Comparison of ENCODE assay signal across 9 cellular contexts in the genomic region with DNA sequence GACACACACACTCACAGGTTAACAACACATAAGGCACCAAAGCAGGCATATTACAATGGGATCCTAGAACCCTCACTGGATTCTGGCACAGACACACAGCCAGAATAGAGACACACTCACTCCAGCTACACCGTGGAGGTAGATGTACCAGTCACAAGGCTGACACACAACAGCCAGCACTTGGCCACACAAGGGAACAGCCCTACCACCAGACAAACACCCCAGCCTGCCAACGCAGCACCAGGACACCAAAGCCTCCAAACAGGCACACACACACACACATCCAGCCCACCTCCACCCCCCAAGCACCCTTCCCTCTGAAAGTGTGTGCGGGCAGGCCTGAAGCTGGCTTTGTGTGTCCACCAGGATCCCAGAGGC. TPM values are rescaled to one million over a fixed set of nuclear protein-coding genes. Genes with fewer than 3 reads are reported as not detected.
A peak's percentile ranks its signal among the peaks of the same experiment; 100 is the strongest.
DNase-seq lines count a peak whose midpoint lies in the region; ATAC-seq, FAIRE-seq and TF ChIP-seq lines count a peak whose summit lies in the region.
"Had no signal": no experiment of that assay in that cellular context is flagged by ENCODE, and none has a peak within 500 bp of the region (broad histone marks: within the 10 kb centered on the region; RNA-seq: fewer than 3 reads in every experiment).

No MANE protein-coding gene starts in this region.

- no peak for FAIRE-seq in pancreas (lab: Jason Lieb, UNC)

- peaks cover 9% of the 10 kb centered on the region for H3K36me3 ChIP-seq in BLaER1
- peaks cover 24% of the 10 kb centered on the region for H3K36me3 ChIP-seq in SK-N-MC (ENCODE audit: insufficient read depth, low read length)
- H3K36me3 ChIP-seq in esophagus muscularis mucosa: peaks cover 11 to 31% (median 23%) of the 10 kb centered on the region in 4 donors
- no peaks in the 10 kb centered on the region for H3K36me3 ChIP-seq in neutrophil
- H3K36me3 ChIP-seq in pancreas: peaks cover 0 to 4% (median 0%) of the 10 kb centered on the region in 3 donors

- DNase-seq in SK-N-MC (ENCODE audit: low read depth, low spot score) (no peak), esophagus muscularis mucosa (ENCODE audit: extremely low spot score) (no peak), RPMI8226 (no peak), pancreas (no peak)
- DNase-seq in stimulated activated CD4-positive, alpha-beta T cell treated with anti-CD3 and anti-CD28 coated beads, Interleukin-1b, Interleukin-23, amount 100 ng/mL, for 48 hours: no peak
- DNase-seq: NCI-H1092 had no signal

- H4K20me1 ChIP-seq in BLaER1: peaks cover 5% of the 10 kb centered on the region; the same call in 1 of the 2 replicates

- no peak for TF ChIP-seq CTCF in esophagus muscularis mucosa (IDR thresholded peaks at IDR 0.05)
- TF ChIP-seq CTCF in neutrophil (IDR thresholded peaks at IDR 0.05): no peak
- TF ChIP-seq CTCF in pancreas (IDR thresholded peaks at IDR 0.05): no peak

- intact Hi-C loops in esophagus muscularis mucosa (cut with DNase I) (loop anchor here (2.0 kb wide), 1 partner anchor 33 kb away; no protein-coding TSS in a partner anchor), pancreas (cut with DNase I) (loop anchor here (5.0 to 10.0 kb wide), 2 partner anchors 34 to 67 kb away; a partner anchor contains a TSS)

- H3K4me2 ChIP-seq in BLaER1: peak overlapping the region; percentile 93

- H3K4me3 ChIP-seq in BLaER1: no peak overlapping the region
- peak overlapping the region; percentile 98 for H3K4me3 ChIP-seq in SK-N-MC
- H3K4me3 ChIP-seq in esophagus muscularis mucosa: peak overlapping the region; percentile 71 to 84 (median 77)
- H3K4me3 ChIP-seq in neutrophil (ENCODE audit: low read depth in 1 of 2, low read length in 1 of 2): no peak overlapping the region
- H3K4me3 ChIP-seq in pancreas: no peak overlapping the region

- ATAC-seq in GM21381 (IDR thresholded peaks at IDR 0.05; ENCODE audit: unreplicated experiment) (no peak), pancreas (no peak)

- no peak for TF ChIP-seq POLR2A in esophagus muscularis mucosa (IDR thresholded peaks at IDR 0.05; ENCODE audit: low read depth)

- H3K27ac ChIP-seq in BLaER1 (peak overlapping the region; percentile 64), SK-N-MC (peak overlapping the region; percentile 59), esophagus muscularis mucosa (replicated peaks in 1 of 4) (peak overlapping the region; percentile 96 to 99 (median 98)), neutrophil (peak overlapping the region; percentile 28), pancreas (no peak overlapping the region)

- no peak for TF ChIP-seq EP300 in esophagus muscularis mucosa (IDR thresholded peaks at IDR 0.05)

- H3K4me1 ChIP-seq in BLaER1: peaks cover 77% of the 10 kb centered on the region
- peaks cover 75 to 96% (median 93%) of the 10 kb centered on the region in 4 donors for H3K4me1 ChIP-seq in esophagus muscularis mucosa
- peaks cover 27 to 61% of the 10 kb centered on the region in 2 experiments for H3K4me1 ChIP-seq in neutrophil (ENCODE audit: control insufficient read depth in 1 of 2, insufficient read depth in 1 of 2, low read depth in 1 of 2, low read length in 1 of 2)
- peaks cover 0 to 13% (median 5%) of the 10 kb centered on the region in 3 donors for H3K4me1 ChIP-seq in pancreas

- H3K27me3 ChIP-seq in BLaER1 (no peaks in the 10 kb centered on the region), esophagus muscularis mucosa (no peaks in the 10 kb centered on the region), neutrophil (peaks cover 52% of the 10 kb centered on the region), pancreas (no peaks in the 10 kb centered on the region)

- H3K9me3 ChIP-seq in BLaER1: no peaks in the 10 kb centered on the region
- H3K9me3 ChIP-seq in SK-N-MC (ENCODE audit: low read depth, low read length): no peaks in the 10 kb centered on the region
- no peaks in the 10 kb centered on the region for H3K9me3 ChIP-seq in esophagus muscularis mucosa
- H3K9me3 ChIP-seq in neutrophil: no peaks in the 10 kb centered on the region
- H3K9me3 ChIP-seq in pancreas: no peaks in the 10 kb centered on the region

- WGBS in esophagus muscularis mucosa: 47% methylated on average over 3 of the region's 3 CpGs
- WGBS in pancreas, 2 donors: 50 to 64% methylated on average over 3 of the region's 3 CpGs

- H3K9ac ChIP-seq in BLaER1 (peak overlapping the region; percentile 46; the same call in 1 of the 2 replicates), SK-N-MC (ENCODE audit: insufficient read length) (no peak overlapping the region)

RNA-seq across cellular contexts. Expression of a gene that starts 10.9 kb away (rescaled TPM):
- 1 to 10 TPM; 1.1 to 1.8 (median 1.4) TPM for total RNA-seq in esophagus muscularis mucosa
- 1 to 10 TPM; 1.1 to 1.7 (median 1.4) TPM for total RNA-seq in pancreas
- 1 to 10 TPM; 1.6 to 1.8 TPM for polyA plus RNA-seq in pancreas

RNA-seq across cellular contexts. Expression of a gene that starts 14.1 kb away (rescaled TPM):
- total RNA-seq in esophagus muscularis mucosa (10 to 100 TPM; 10.3 to 26.1 (median 22.9) TPM), pancreas (10 to 100 TPM in 2 of 6 donors, 1 to 10 TPM in 4; 4.4 to 18.7 (median 7.4) TPM)
- polyA plus RNA-seq in pancreas: 10 to 100 TPM; 10.3 to 11.7 TPM

RNA-seq across cellular contexts. Expression of a gene that starts 37.2 kb away (rescaled TPM):
- total RNA-seq in esophagus muscularis mucosa (10 to 100 TPM; 10.8 to 27.8 (median 15.0) TPM), pancreas (10 to 100 TPM; 10.1 to 28.4 (median 16.1) TPM)
- polyA plus RNA-seq in pancreas: 10 to 100 TPM; 78.5 to 83.2 TPM

RNA-seq across cellular contexts. Expression of a gene that starts 37.4 kb away (rescaled TPM):
- 10 to 100 TPM; 12.4 to 19.6 (median 15.3) TPM for total RNA-seq in esophagus muscularis mucosa
- total RNA-seq in pancreas: 10 to 100 TPM; 13.3 to 33.1 (median 19.8) TPM
- polyA plus RNA-seq in pancreas: 1 to 10 TPM; 5.2 to 7.6 TPM

RNA-seq across cellular contexts. Expression of a gene that starts 50.2 kb away (rescaled TPM):
- total RNA-seq in esophagus muscularis mucosa: 1 to 10 TPM in 1 of 4 donors, under 1 TPM in 3; under 0.01 to 2.0 (median 0.24) TPM
- total RNA-seq in pancreas: under 1 TPM; 0.09 to 0.81 (median 0.50) TPM
- polyA plus RNA-seq in pancreas: under 1 TPM; 0.09 to 0.27 TPM

Comparison
In these comparisons a context has a peak if more than half of its experiments do, and no peak if none do; other contexts are left out.
1. H3K27ac ChIP-seq: peak in BLaER1 (single experiment), SK-N-MC (single experiment), esophagus muscularis mucosa (4 of 4) and neutrophil (single experiment); none in pancreas (0 of 4).
2. H3K4me3 ChIP-seq: peak in SK-N-MC (single experiment) and esophagus muscularis mucosa (4 of 4); none in BLaER1 (single experiment), neutrophil (0 of 2) and pancreas (0 of 4).